18 cellular contexts compared by ENCODE assay signal in the genomic region with DNA sequence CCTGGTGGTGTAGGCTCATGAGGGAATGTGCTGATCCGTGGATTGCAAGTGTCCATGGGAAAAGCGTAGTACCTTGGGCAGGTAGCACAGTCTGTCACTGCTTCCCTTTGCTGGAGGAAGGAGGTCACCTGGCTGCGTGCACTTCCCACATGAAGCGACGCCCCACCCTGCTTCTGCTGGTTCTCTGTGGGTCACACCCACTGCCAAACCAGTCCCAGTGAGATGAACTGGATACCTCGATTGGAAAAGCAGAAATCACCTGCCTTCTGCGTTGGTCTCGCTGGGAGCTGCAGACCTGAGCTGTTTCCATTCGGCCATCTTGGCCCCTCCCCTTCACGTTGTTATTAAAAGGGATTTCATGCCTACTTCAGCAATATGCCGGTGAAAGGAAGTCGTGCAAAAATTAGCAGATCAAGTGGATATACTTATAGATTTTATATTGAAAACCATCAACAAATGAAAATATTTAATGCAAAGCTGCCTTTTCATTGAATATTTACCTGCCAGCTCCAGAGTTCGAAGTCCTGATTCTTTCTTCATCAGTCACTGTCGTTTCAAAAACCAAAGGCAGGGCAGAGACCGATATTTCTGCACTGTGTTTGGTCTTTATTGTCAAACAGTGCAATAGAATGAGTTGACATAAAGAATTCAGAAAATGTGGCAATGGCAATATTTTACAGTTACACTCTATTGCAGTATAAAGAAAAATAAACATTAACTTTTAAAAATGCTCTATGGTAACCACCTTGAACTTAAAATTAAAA.
DNase-seq lines count a peak whose midpoint lies in the region; ATAC-seq and TF ChIP-seq lines count a peak whose summit lies in the region.
"Had no signal": no experiment of that assay in that cellular context is flagged by ENCODE, and none has a peak within 500 bp of the region (broad histone marks: within the 10 kb centered on the region; RNA-seq: fewer than 3 reads in every experiment).

No MANE protein-coding gene starts in this region.

- H3K27ac ChIP-seq in PC-9 = no peak overlapping the region
- peak overlapping the region; percentile 19 for H3K27ac ChIP-seq in hepatocyte
- H3K27ac ChIP-seq in mucosa of rectum (ENCODE audit: low read depth in 2 of 2, low read length in 2 of 2) = no peak overlapping the region
- H3K27ac ChIP-seq in heart left ventricle = no peak overlapping the region
- H3K27ac ChIP-seq: BLaER1, SJSA1 had no signal

- peaks cover 5% of the 10 kb centered on the region for H3K9me3 Mint-ChIP-seq in Calu3 (ENCODE audit: low read depth, unreplicated experiment)
- H3K9me3 Mint-ChIP-seq in progenitor cell of endocrine pancreas (ENCODE audit: low read depth) = peaks cover 20% of the 10 kb centered on the region

- POLR2A ChIA-PET in PC-9 (lab: Charles Lee; ENCODE audit: unreplicated experiment) = no interaction called here

- ATAC-seq in heart left ventricle = no peak

- peaks cover 15% of the 10 kb centered on the region; the same call in 1 of the 2 replicates for H3K27me3 ChIP-seq in PC-9 (ENCODE audit: insufficient read depth, low read depth)
- no peaks in the 10 kb centered on the region for H3K27me3 ChIP-seq in hepatocyte
- no peaks in the 10 kb centered on the region for H3K27me3 ChIP-seq in mucosa of rectum (ENCODE audit: control insufficient read depth in 2 of 2, insufficient read depth in 2 of 2, low read length in 2 of 2)
- H3K27me3 ChIP-seq in heart left ventricle = no peaks in the 10 kb centered on the region
- H3K27me3 ChIP-seq: BLaER1, SJSA1 had no signal

- H3K36me3 ChIP-seq in PC-9 (ENCODE audit: low read depth) = no peaks in the 10 kb centered on the region
- H3K36me3 ChIP-seq in hepatocyte (replicated peaks; ENCODE audit: insufficient read depth, low read depth) = no peaks in the 10 kb centered on the region
- H3K36me3 ChIP-seq in mucosa of rectum (ENCODE audit: control insufficient read depth in 2 of 2, insufficient read depth in 2 of 2, low read length in 2 of 2) = no peaks in the 10 kb centered on the region
- no peaks in the 10 kb centered on the region for H3K36me3 ChIP-seq in heart left ventricle
- H3K36me3 ChIP-seq: HAP-1, SJSA1 had no signal

- TF ChIP-seq CTCF in Calu3 (IDR thresholded peaks at IDR 0.05; ENCODE audit: unreplicated experiment) (no peak), PC-9 (conservative IDR thresholded peaks at IDR 0.05) (no peak), hepatocyte (IDR thresholded peaks at IDR 0.05; ENCODE audit: poor library complexity) (no peak), progenitor cell of endocrine pancreas (IDR thresholded peaks at IDR 0.05; ENCODE audit: unreplicated experiment) (no peak), heart left ventricle (IDR thresholded peaks at IDR 0.05) (no peak)

- DNase-seq in Calu3 (peak; percentile 55), PC-9 (no peak), hepatocyte (ENCODE audit: low spot score) (no peak), kidney glomerular epithelial cell (lab: John Stamatoyannopoulos, UW) (no peak), Ammon's horn (ENCODE audit: low spot score) (no peak), progenitor cell of endocrine pancreas (ENCODE audit: low spot score, unreplicated experiment) (no peak), heart left ventricle (no peak)
- DNase-seq: 8988T, NCI-H1417, NCI-H187 treated with DMSO at 0.1 percent for 48 hours, NCI-H2171, NCI-H446, NCI-H69 had no signal

- no peak for TF ChIP-seq POLR2A in heart left ventricle (IDR thresholded peaks at IDR 0.05)

- H3K4me1 ChIP-seq in PC-9 (replicated peaks; ENCODE audit: insufficient read depth) (no peaks in the 10 kb centered on the region), hepatocyte (ENCODE audit: insufficient read depth) (no peaks in the 10 kb centered on the region), mucosa of rectum (ENCODE audit: control insufficient read depth in 2 of 2, insufficient read depth in 2 of 2, low read length in 2 of 2) (no peaks in the 10 kb centered on the region), heart left ventricle (no peaks in the 10 kb centered on the region)
- H3K4me1 ChIP-seq: BLaER1, HAP-1, SJSA1 had no signal

- H3K4me3 ChIP-seq in PC-9 (no peak overlapping the region), hepatocyte (no peak overlapping the region), mucosa of rectum (ENCODE audit: low read length in 2 of 2) (peak overlapping the region; percentile 46 to 51), heart left ventricle (no peak overlapping the region)
- H3K4me3 ChIP-seq: BLaER1, HAP-1, SJSA1 had no signal

- H3K9ac ChIP-seq in mucosa of rectum (ENCODE audit: low read depth in 1 of 2, low read length in 2 of 2) = no peak overlapping the region
- H3K9ac ChIP-seq: BLaER1 had no signal

- H3K9me2 ChIP-seq in PC-9 (ENCODE audit: insufficient read depth) = no peaks in the 10 kb centered on the region
- no peaks in the 10 kb centered on the region for H3K9me2 ChIP-seq in hepatocyte (replicated peaks; ENCODE audit: insufficient read depth)

- peak overlapping the region; percentile 62 for H3K4me3 Mint-ChIP-seq in Calu3 (ENCODE audit: low read depth, unreplicated experiment)
- no peak overlapping the region for H3K4me3 Mint-ChIP-seq in progenitor cell of endocrine pancreas (ENCODE audit: low read depth)
- H3K4me3 Mint-ChIP-seq: IgD-negative memory B cell had no signal

- H3K27me3 Mint-ChIP-seq in Calu3 (ENCODE audit: unreplicated experiment) (peaks cover 23% of the 10 kb centered on the region), progenitor cell of endocrine pancreas (peaks cover 15% of the 10 kb centered on the region)

- BruUV-seq in Calu3 (replicated peaks; lab: Mats Ljungman, UMichigan) (no TSS peak), PC-9 (replicated peaks; lab: Mats Ljungman, UMichigan) (no TSS peak)

- H3F3A ChIP-seq in PC-9 (ENCODE audit: insufficient read depth, low read depth) = no peaks in the 10 kb centered on the region

- H2AFZ ChIP-seq in PC-9 (0 out of 2 replicates have a peak overlapping the region, but pooled peaks have one; percentile 53), hepatocyte (no peak overlapping the region)

- intact Hi-C loops in Calu3 (cut with micrococcal nuclease; ENCODE audit: unreplicated experiment) (no loop called here), PC-9 (cut with micrococcal nuclease; ENCODE audit: unreplicated experiment) (no loop called here), heart left ventricle (cut with DNase I) (no loop called here)

- H3K4me1 Mint-ChIP-seq in Calu3 (ENCODE audit: low read depth, unreplicated experiment) (no peaks in the 10 kb centered on the region), progenitor cell of endocrine pancreas (ENCODE audit: low read depth) (peaks cover 10% of the 10 kb centered on the region)
- H3K4me1 Mint-ChIP-seq: IgD-negative memory B cell had no signal

- peak overlapping the region; percentile 48 for H3K27ac Mint-ChIP-seq in Calu3 (ENCODE audit: unreplicated experiment)
- no peak overlapping the region for H3K27ac Mint-ChIP-seq in progenitor cell of endocrine pancreas
- H3K27ac Mint-ChIP-seq: IgD-negative memory B cell had no signal

- H3K79me2 ChIP-seq in PC-9 (ENCODE audit: low read depth) = no peaks in the 10 kb centered on the region
- no peaks in the 10 kb centered on the region for H3K79me2 ChIP-seq in hepatocyte

- 83% methylated on average over 15 of the region's 15 CpGs for whole genome bisulfite sequencing in hepatocyte (ENCODE audit: low lambda C conversion rate, missing lambda C conversion rate)
- WGBS in heart left ventricle, 4 donors = 83 to 90% (median 89%) methylated on average over 12 to 15 of the region's 15 CpGs

- no peaks in the 10 kb centered on the region for H4K20me1 ChIP-seq in PC-9 (ENCODE audit: insufficient read depth)
- H4K20me1 ChIP-seq in hepatocyte (ENCODE audit: insufficient read depth, poor library complexity, severe bottlenecking) = no peaks in the 10 kb centered on the region
- H4K20me1 ChIP-seq: BLaER1 had no signal

- no peaks in the 10 kb centered on the region for H3K9me3 ChIP-seq in PC-9 (ENCODE audit: insufficient read depth, low read depth)
- no peaks in the 10 kb centered on the region for H3K9me3 ChIP-seq in hepatocyte (ENCODE audit: low read depth)
- no peaks in the 10 kb centered on the region for H3K9me3 ChIP-seq in mucosa of rectum (ENCODE audit: control insufficient read depth in 2 of 2, low read length in 2 of 2)
- peaks cover 0 to 9% (median 0%) of the 10 kb centered on the region in 12 donors for H3K9me3 ChIP-seq in heart left ventricle
- H3K9me3 ChIP-seq: HAP-1, SJSA1 had no signal

- no peaks in the 10 kb centered on the region for H3K36me3 Mint-ChIP-seq in Calu3 (ENCODE audit: insufficient read depth, unreplicated experiment)
- peaks cover 17% of the 10 kb centered on the region for H3K36me3 Mint-ChIP-seq in progenitor cell of endocrine pancreas (ENCODE audit: insufficient read depth)

- H3K4me2 ChIP-seq in PC-9 (peak overlapping the region; percentile 30; the same call in 1 of the 2 replicates), hepatocyte (peak overlapping the region; percentile 9)
- H3K4me2 ChIP-seq: BLaER1 had no signal

- CTCF ChIA-PET in Calu3 (lab: Charles Lee) (interaction anchor here (1.0 to 1.1 kb wide), 2 partner anchors 14 to 21 kb away, joined by 3 to 4 read pairs; no protein-coding TSS in a partner anchor), PC-9 (lab: Charles Lee) (no interaction called here)

Comparison
In these comparisons a context has a peak if more than half of its experiments do, and no peak if none do; other contexts are left out.
1. H3K4me3 ChIP-seq: peak in mucosa of rectum (2 of 2); none in PC-9 (single experiment), hepatocyte (single experiment) and heart left ventricle (0 of 12).